Comparison of ENCODE assay signal across 1 cellular context in the genomic region with DNA sequence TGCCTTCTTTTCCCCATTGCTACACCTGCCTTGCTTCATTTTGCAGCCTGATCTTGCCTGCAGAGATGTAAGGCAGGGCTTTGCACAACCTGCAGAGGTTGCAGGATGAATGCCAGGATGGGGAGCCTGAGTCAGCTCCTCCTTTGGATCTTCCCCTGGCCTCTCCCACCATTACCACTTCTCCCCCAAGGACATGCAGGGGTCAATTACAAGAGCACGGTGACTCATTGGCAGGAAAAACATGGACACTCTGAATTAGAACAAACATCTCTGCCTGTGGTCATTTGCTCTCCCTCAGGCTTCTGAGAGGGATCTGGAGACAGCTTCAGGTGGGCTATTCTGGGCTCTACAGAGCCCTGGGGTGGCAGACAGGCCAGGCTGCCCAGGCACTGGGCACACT.
TF ChIP-seq lines count a peak whose summit lies in the region.

No MANE protein-coding gene starts in this region.

TF ChIP-seq in IMR-90, 13 proteins besides CTCF, POLR2A, EP300 and RAD21:
- TF ChIP-seq MAFK (IDR thresholded peaks at IDR 0.05; ENCODE audit: low read depth, low read length) (no peak), SMC3 (IDR thresholded peaks at IDR 0.05; ENCODE audit: low read depth, low read length) (no peak), CEBPB (IDR thresholded peaks at IDR 0.05; ENCODE audit: low read depth, low read length) (0 out of 2 replicates have a peak, but pooled peaks have one; percentile 7), ELK1 (IDR thresholded peaks at IDR 0.05; ENCODE audit: borderline replicate concordance, low read depth, low read length) (no peak), MXI1 (IDR thresholded peaks at IDR 0.05; ENCODE audit: borderline replicate concordance, low read depth, low read length) (no peak), MAZ (IDR thresholded peaks at IDR 0.05; ENCODE audit: borderline replicate concordance, low read depth, low read length) (no peak), FOS (IDR thresholded peaks at IDR 0.05; ENCODE audit: low read depth, low read length) (peak; percentile 51; the same call in 1 of the 2 replicates), USF2 (IDR thresholded peaks at IDR 0.05; ENCODE audit: low read depth, low read length) (no peak), BHLHE40 (IDR thresholded peaks at IDR 0.05; ENCODE audit: low read depth, low read length) (no peak)
